18 cellular contexts compared by ENCODE assay signal in the genomic region with DNA sequence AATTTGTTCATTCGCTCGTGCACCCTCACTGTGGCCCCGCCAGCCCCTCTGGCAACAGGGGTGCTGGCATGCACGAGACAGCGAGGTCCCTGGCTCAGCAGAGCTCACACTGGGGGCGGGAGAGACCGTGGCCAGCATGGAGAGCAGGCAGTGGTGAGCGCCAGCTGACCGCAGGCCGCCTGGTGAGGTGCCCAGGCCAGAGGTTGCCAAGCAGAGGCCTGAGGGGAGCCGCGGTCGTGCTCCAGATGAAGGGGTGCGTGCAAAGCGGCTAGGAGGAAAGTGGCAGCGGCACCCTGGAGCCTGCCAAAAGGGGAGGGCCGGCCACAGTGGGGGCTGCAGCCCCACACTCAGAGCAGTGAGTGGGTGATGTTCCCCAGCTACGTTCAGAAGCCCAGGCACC. TPM values are rescaled to one million over a fixed set of nuclear protein-coding genes. Genes with fewer than 3 reads are reported as not detected.
DNase-seq lines count a peak whose midpoint lies in the region; ATAC-seq and TF ChIP-seq lines count a peak whose summit lies in the region.
"Had no signal": no experiment of that assay in that cellular context is flagged by ENCODE, and none has a peak within 500 bp of the region (broad histone marks: within the 10 kb centered on the region; RNA-seq: fewer than 3 reads in every experiment).

No MANE protein-coding gene starts in this region.

- 0 out of 2 replicates have a peak overlapping the region, but pooled peaks have one; percentile 10 for H3K27ac ChIP-seq in RWPE1
- H3K27ac ChIP-seq: HL-60, KMS-11 had no signal

- no peaks in the 10 kb centered on the region for H3K9me3 ChIP-seq in BE2C

- H3K4me1 ChIP-seq in BE2C, result no peaks in the 10 kb centered on the region

- no peaks in the 10 kb centered on the region for H3K27me3 ChIP-seq in H7 (ENCODE audit: control insufficient read depth, insufficient read depth, low read length)
- no peaks in the 10 kb centered on the region for H3K27me3 ChIP-seq in BE2C

- H3K27me3 Mint-ChIP-seq in type B pancreatic cell, result no peaks in the 10 kb centered on the region
- H3K27me3 Mint-ChIP-seq: CD4-positive, alpha-beta T cell had no signal

- no peak overlapping the region for H3K4me3 ChIP-seq in H7 (ENCODE audit: insufficient read depth, low read depth, low read length)
- no peak overlapping the region for H3K4me3 ChIP-seq in BE2C (ENCODE audit: low read depth, low read length)

- no peak overlapping the region for H3K27ac Mint-ChIP-seq in type B pancreatic cell
- H3K27ac Mint-ChIP-seq: CD4-positive, alpha-beta T cell; HFFc6 had no signal

- peak; percentile 35 for DNase-seq in H7
- no peak for DNase-seq in RWPE1 (ENCODE audit: low spot score)
- DNase-seq in left lobe of liver (ENCODE audit: low spot score), result no peak
- DNase-seq in retina, result peak; percentile 35
- DNase-seq in type B pancreatic cell (ENCODE audit: extremely low spot score, unreplicated experiment), result no peak
- DNase-seq in BE2C, result no peak
- DNase-seq: AML-193; Calu3; CD4-positive, alpha-beta T cell; GOT3; HFFc6; MV-4-11; NCI-H1417 treated with DMSO at 0.1 percent for 48 hours; NCI-H2029; NCI-H510A treated with DMSO at 0.1 percent for 48 hours had no signal

- peaks cover 17% of the 10 kb centered on the region for H3K36me3 Mint-ChIP-seq in type B pancreatic cell

- TF ChIP-seq CTCF in RWPE1 (conservative IDR thresholded peaks at IDR 0.05; ENCODE audit: low read depth), result no peak
- no peak for TF ChIP-seq CTCF in type B pancreatic cell (conservative IDR thresholded peaks at IDR 0.05)
- TF ChIP-seq CTCF in BE2C (IDR thresholded peaks at IDR 0.05; ENCODE audit: low read depth, low read length), result no peak

- H3K4me3 Mint-ChIP-seq in type B pancreatic cell, result no peak overlapping the region
- H3K4me3 Mint-ChIP-seq: CD4-positive, alpha-beta T cell; HFFc6 had no signal

- H3K36me3 ChIP-seq in H7 (replicated peaks; ENCODE audit: control insufficient read depth, insufficient read depth, low read length), result peaks cover 13% of the 10 kb centered on the region
- H3K36me3 ChIP-seq in BE2C, result peaks cover 5% of the 10 kb centered on the region

- POLR2A ChIA-PET in RWPE1 (lab: Yijun Ruan, JAX; ENCODE audit: low non-redundant PET), result no interaction called here

- CTCF ChIA-PET in RWPE1 (lab: Yijun Ruan, JAX), result no interaction called here

- H3K9me3 Mint-ChIP-seq in type B pancreatic cell, result no peaks in the 10 kb centered on the region
- H3K9me3 Mint-ChIP-seq: CD4-positive, alpha-beta T cell; HFFc6 had no signal

- ATAC-seq in left lobe of liver (peak; percentile 5), GM21529 (IDR thresholded peaks at IDR 0.05; ENCODE audit: unreplicated experiment) (no peak)

- no peaks in the 10 kb centered on the region for H3K4me1 Mint-ChIP-seq in type B pancreatic cell (ENCODE audit: unreplicated experiment)

RNA-seq across cellular contexts. Expression of gene CDC42BPB, which starts 56.1 kb away (rescaled TPM):
- 56.1 and 59.8 TPM in 2 replicates for total RNA-seq in H7 (2014; rRNA removed; shearing (Covaris generic))
- 45.0 TPM for total RNA-seq in left lobe of liver
- 83.6 and 88.6 TPM in 2 replicates for total RNA-seq in type B pancreatic cell (ENCODE audit: low replicate concordance)
- 142 TPM for polyA plus RNA-seq in BE2C (2012; ENCODE audit: insufficient read depth, insufficient read length, low read depth)

Comparison
In these comparisons a context has a peak if more than half of its experiments do, and no peak if none do; other contexts are left out.
1. DNase-seq: peak in H7 (single experiment) and retina (single experiment); none in RWPE1 (single experiment), left lobe of liver (single experiment), type B pancreatic cell (single experiment) and BE2C (single experiment).